In genomic region chr13:30792257-30793000, GRCh38 we compare ENCODE assay signal across 8 cellular contexts. TPM values are rescaled to one million over a fixed set of nuclear protein-coding genes. Genes with fewer than 3 reads are reported as not detected.
DNase-seq lines count a peak whose midpoint lies in the region; ATAC-seq and TF ChIP-seq lines count a peak whose summit lies in the region.

No MANE protein-coding gene starts in this region.

- H3K27ac ChIP-seq in osteoblast (ENCODE audit: low read depth, low read length), result peak overlapping the region; percentile 45

- H3K9me3 ChIP-seq in osteoblast (ENCODE audit: low read depth, low read length), result no peaks in the 10 kb centered on the region

- H4K20me1 ChIP-seq in osteoblast (ENCODE audit: insufficient read depth, low read length), result no peaks in the 10 kb centered on the region

- H3K27me3 ChIP-seq in osteoblast (ENCODE audit: insufficient read depth, low read length), result no peaks in the 10 kb centered on the region

- no peaks in the 10 kb centered on the region for H3K36me3 ChIP-seq in osteoblast (ENCODE audit: insufficient read depth, low read length)

- H3K79me2 ChIP-seq in osteoblast (ENCODE audit: insufficient read depth, low read length), result no peaks in the 10 kb centered on the region

- H3K4me3 ChIP-seq in osteoblast (ENCODE audit: insufficient read depth, low read length), result peak overlapping the region; percentile 12

- ATAC-seq in GM21723 (IDR thresholded peaks at IDR 0.05; ENCODE audit: unreplicated experiment), result no peak
- ATAC-seq in HG03520 (IDR thresholded peaks at IDR 0.05; ENCODE audit: unreplicated experiment), result no peak

- peak; percentile 46 for TF ChIP-seq CTCF in osteoblast (IDR thresholded peaks at IDR 0.05; ENCODE audit: extremely low read depth, low read depth, low read length)

- H2AFZ ChIP-seq in osteoblast (ENCODE audit: low read length), result peak overlapping the region; percentile 53

- H3K4me1 ChIP-seq in osteoblast (ENCODE audit: insufficient read depth, low read length), result peaks cover 42% of the 10 kb centered on the region

- DNase-seq in GM03348 (ENCODE audit: low spot score) (peak; percentile 95), SK-N-DZ (ENCODE audit: low spot score) (peak; percentile 31), fibroblast of the conjunctiva (ENCODE audit: low read depth) (peak; percentile 94), osteoblast (ENCODE audit: insufficient read length, low spot score, missing footprints) (peak; percentile 97)
- no peak for DNase-seq in NK-92 treated with Interleukin-12 subunit alpha and Interleukin-12 subunit beta, amount 100 ng/mL, for 24 hours (lab: John Stamatoyannopoulos, UW)
- DNase-seq in stimulated activated CD4-positive, alpha-beta T cell treated with anti-CD3 and anti-CD28 coated beads, Interleukin-4, amount 100 ng/mL, for 4 hours, result no peak

- H3K4me2 ChIP-seq in osteoblast (ENCODE audit: insufficient read depth, low read length), result peak overlapping the region; percentile 71

RNA-seq across cellular contexts. Expression of gene ALOX5AP, which starts 57.1 kb away (rescaled TPM):
- polyA plus RNA-seq in SK-N-DZ (2014; cell fraction: cytosol; rRNA removed), result not detected in 2 replicates
- polyA plus RNA-seq in SK-N-DZ (2014; cell fraction: nucleus; rRNA removed), result not detected in 2 replicates
- total RNA-seq in osteoblast, result 0.29 TPM in 1 of 2 replicates, not detected in the other

Comparison
In these comparisons a context has a peak if more than half of its experiments do, and no peak if none do; other contexts are left out.
1. DNase-seq: peak in GM03348 (single experiment), SK-N-DZ (single experiment), fibroblast of the conjunctiva (single experiment) and osteoblast (single experiment); none in NK-92 treated with Interleukin-12 subunit alpha and Interleukin-12 subunit beta, amount 100 ng/mL, for 24 hours (single experiment) and stimulated activated CD4-positive, alpha-beta T cell treated with anti-CD3 and anti-CD28 coated beads, Interleukin-4, amount 100 ng/mL, for 4 hours (0 of 2).